In genomic region chr11:60763692-60764369, GRCh38 we compare ENCODE assay signal across 1 cellular context.
TF ChIP-seq lines count a peak whose summit lies in the region.

No MANE protein-coding gene starts in this region.

TF ChIP-seq in A549, 52 proteins besides CTCF, POLR2A, EP300 and RAD21 (continued from another document):
- no peak for TF ChIP-seq REST (IDR thresholded peaks at IDR 0.05)
